In genomic region chr1:224820341-224820740, GRCh38 we compare ENCODE assay signal across 31 cellular contexts.
"Had no signal": no experiment of that assay in that cellular context is flagged by ENCODE, and none has a peak within 500 bp of the region (broad histone marks: within the 10 kb centered on the region; RNA-seq: fewer than 3 reads in every experiment).

No MANE protein-coding gene starts in this region.

- H2AFZ ChIP-seq: neural progenitor cell, parathyroid adenoma had no signal

- H3K9ac ChIP-seq: neural progenitor cell, parathyroid adenoma had no signal

- H3K27ac ChIP-seq: neural progenitor cell, ovary, parathyroid adenoma, psoas muscle, skin epidermis, spleen, suprapubic skin, testis, tibial artery, transverse colon, upper lobe of right lung, uterus had no signal

- H3K4me2 ChIP-seq: neural progenitor cell, smooth muscle cell had no signal

- H3K4me1 Mint-ChIP-seq: natural killer cell; neural progenitor cell; stimulated activated memory B cell treated with anti-CD40 and anti-IgM and Interleukin-4, amounts not matched to agents 10 μg/mL and 1 μg/mL and 100 μg/mL, for 72 hours had no signal

- H3K36me3 ChIP-seq: neural progenitor cell, ovary, spleen, suprapubic skin, tibial artery, transverse colon, upper lobe of right lung, uterus had no signal

- H3K27me3 ChIP-seq: neural progenitor cell, ovary, testis, tibial artery, transverse colon, upper lobe of right lung, uterus had no signal

- H3K27ac Mint-ChIP-seq: natural killer cell; nephron; neural progenitor cell; progenitor cell of endocrine pancreas; stimulated activated memory B cell treated with anti-CD40 and anti-IgM and Interleukin-4, amounts not matched to agents 10 μg/mL and 1 μg/mL and 100 μg/mL, for 72 hours; stimulated activated naive CD8-positive, alpha-beta T cell treated with anti-CD3 and anti-CD28 coated beads, Interleukin-15, amount 100 ng/mL, for 72 hours; type B pancreatic cell had no signal

- H3K79me2 ChIP-seq: parathyroid adenoma had no signal

- H3K9me3 ChIP-seq: ovary, suprapubic skin, testis, uterus had no signal

- H3K27me3 Mint-ChIP-seq: progenitor cell of endocrine pancreas; stimulated activated memory B cell treated with anti-CD40 and anti-IgM and Interleukin-4, amounts not matched to agents 10 μg/mL and 1 μg/mL and 100 μg/mL, for 72 hours had no signal

- H3K36me3 Mint-ChIP-seq: neural progenitor cell; stimulated activated memory B cell treated with anti-CD40 and anti-IgM and Interleukin-4, amounts not matched to agents 10 μg/mL and 1 μg/mL and 100 μg/mL, for 72 hours; type B pancreatic cell had no signal

- H3K4me3 ChIP-seq: neural progenitor cell, ovary, psoas muscle, skin epidermis, smooth muscle cell, spleen, suprapubic skin, testis, tibial artery, transverse colon, upper lobe of right lung, uterus had no signal

- H3K4me3 Mint-ChIP-seq: natural killer cell; nephron; neural progenitor cell; stimulated activated memory B cell treated with anti-CD40 and anti-IgM and Interleukin-4, amounts not matched to agents 10 μg/mL and 1 μg/mL and 100 μg/mL, for 72 hours; stimulated activated naive CD8-positive, alpha-beta T cell treated with anti-CD3 and anti-CD28 coated beads, Interleukin-15, amount 100 ng/mL, for 72 hours; type B pancreatic cell had no signal

- DNase-seq: natural killer cell; occipital lobe; ovary; posterior cingulate gyrus; psoas muscle; right cardiac atrium; spleen; stimulated activated CD4-positive, alpha-beta T cell treated with anti-CD3 and anti-CD28 coated beads, Interleukin-12 subunit alpha, Interleukin-12 subunit beta, amount 100 ng/mL, for 4 hours; stimulated activated CD4-positive, alpha-beta T cell treated with anti-CD3 and anti-CD28 coated beads, Interleukin-1b, Interleukin-23, amount 100 ng/mL, for 48 hours; stimulated activated CD4-positive, alpha-beta T cell treated with anti-CD3 and anti-CD28 coated beads, Interleukin-4, amount 100 ng/mL, for 1 hour; stimulated activated CD4-positive, alpha-beta T cell treated with anti-CD3 and anti-CD28 coated beads, Interleukin-4, amount 100 ng/mL, for 4 hours; stimulated activated CD8-positive, alpha-beta memory T cell treated with anti-CD3 and anti-CD28 coated beads, Interleukin-4, amount 100 ng/mL, for 48 hours; stimulated activated naive CD4-positive, alpha-beta T cell; stimulated activated naive CD8-positive, alpha-beta T cell treated with anti-CD3 and anti-CD28 coated beads, Interleukin-15, amount 100 ng/mL, for 72 hours; stimulated activated naive CD8-positive, alpha-beta T cell treated with anti-CD3 and anti-CD28 coated beads, Interleukin-15, Interleukin-2, amounts not matched to agents 100 U/mL and 50 U/mL, for 24 hours; substantia nigra; testis; tibial artery; transverse colon; upper lobe of right lung; uterus had no signal

- ATAC-seq: natural killer cell; psoas muscle; right cardiac atrium; sciatic nerve; stimulated activated memory B cell treated with anti-CD40 and anti-IgM and Interleukin-4, amounts not matched to agents 10 μg/mL and 1 μg/mL and 100 μg/mL, for 72 hours; stimulated activated naive CD8-positive, alpha-beta T cell treated with anti-CD3 and anti-CD28 coated beads, Interleukin-15, amount 100 ng/mL, for 72 hours; stimulated activated naive CD8-positive, alpha-beta T cell treated with anti-CD3 and anti-CD28 coated beads, Interleukin-15, Interleukin-2, amounts not matched to agents 100 U/mL and 50 U/mL, for 24 hours; upper lobe of right lung had no signal

- H3K4me1 ChIP-seq: neural progenitor cell, parathyroid adenoma, psoas muscle, spleen, suprapubic skin, testis, tibial artery, transverse colon, upper lobe of right lung, uterus had no signal
